ENCODE assay signal across 8 cellular contexts in the genomic region with DNA sequence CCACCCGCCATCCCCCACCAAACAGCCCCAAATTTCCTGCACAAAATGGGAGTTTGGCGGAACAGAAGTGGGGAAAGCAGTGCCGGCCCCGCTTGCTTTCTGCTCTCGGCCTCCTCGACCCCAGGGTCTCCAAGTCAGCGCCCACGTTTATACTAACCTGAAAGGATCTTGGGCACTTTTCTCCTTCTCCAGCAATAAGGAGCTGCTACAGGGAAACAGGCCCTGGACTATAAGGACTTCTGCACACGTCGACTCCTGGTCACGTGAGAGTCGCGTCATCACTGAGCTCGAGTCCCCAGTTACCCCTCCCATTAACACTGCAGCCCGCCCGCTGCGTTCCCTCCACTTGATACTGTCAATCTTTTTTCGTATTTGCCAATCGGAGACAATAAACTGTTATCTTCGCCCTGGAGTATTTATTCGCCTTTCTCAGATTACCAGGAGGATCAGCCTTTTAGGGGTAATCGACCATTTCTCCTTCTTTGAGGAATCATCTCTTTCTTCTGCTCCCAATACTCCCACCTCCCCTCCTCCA. TPM values are rescaled to one million over a fixed set of nuclear protein-coding genes. Genes with fewer than 3 reads are reported as not detected.
DNase-seq lines count a peak whose midpoint lies in the region; ATAC-seq, FAIRE-seq and TF ChIP-seq lines count a peak whose summit lies in the region.

A gene with protein sequence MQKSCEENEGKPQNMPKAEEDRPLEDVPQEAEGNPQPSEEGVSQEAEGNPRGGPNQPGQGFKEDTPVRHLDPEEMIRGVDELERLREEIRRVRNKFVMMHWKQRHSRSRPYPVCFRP (minus strand): TSS at position 235 of the 535 bp plus-strand sequence. CDS start 1,176 bp downstream, outside the sequence.

- POLR2A ChIA-PET in A549 (lab: Yijun Ruan, JAX): no interaction called here

- TF ChIP-seq CTCF in A549 (IDR thresholded peaks at IDR 0.05) (no peak), choroid plexus epithelial cell (conservative IDR thresholded peaks at IDR 0.05; ENCODE audit: low read depth, low read length) (no peak)

- peak within 1 kb of the TSS; percentile 78 for H3K4me3 ChIP-seq in A549
- peak within 1 kb of the TSS; percentile 72 for H3K4me3 ChIP-seq in choroid plexus epithelial cell (ENCODE audit: low read depth, low read length)

- 1% methylated on average over 17 of the region's 22 CpGs for WGBS in A549 (ENCODE audit: missing lambda C conversion rate)

- peak within 1 kb of the TSS; percentile 75 to 89 for H3K27ac ChIP-seq in A549

- no peaks in the 10 kb centered on the region for H3K4me1 ChIP-seq in A549

- CTCF ChIA-PET in A549 (lab: Yijun Ruan, JAX): interaction anchor here (0.6 kb wide), 1 partner anchor 25 kb away, joined by 3 read pairs; no protein-coding TSS in a partner anchor

- no peak for TF ChIP-seq EP300 in A549 (IDR thresholded peaks at IDR 0.05)

- H3K4me2 ChIP-seq in A549: peak within 1 kb of the TSS; percentile 85

- FAIRE-seq in A549 (lab: Jason Lieb, UNC): no peak

- ATAC-seq in A549 (peak; percentile 92 to 95), GM18870 (IDR thresholded peaks at IDR 0.05; ENCODE audit: unreplicated experiment) (peak; percentile 84), HG03135 (IDR thresholded peaks at IDR 0.05; ENCODE audit: unreplicated experiment) (peak; percentile 93)

- DNase-seq in A549 (ENCODE audit: low read depth in 1 of 2, low spot score in 1 of 2) (peak; percentile 58 to 72), NCI-H2227 treated with DMSO at 0.1 percent for 48 hours (lab: John Stamatoyannopoulos, UW) (peak; percentile 90), choroid plexus epithelial cell (ENCODE audit: low read depth) (peak; percentile 84), kidney glomerular epithelial cell (lab: John Stamatoyannopoulos, UW) (peak; percentile 16)
- peak; percentile 35 for DNase-seq in activated CD4-positive, alpha-beta T cell treated with anti-CD3 and anti-CD28 coated beads for 1 hour
- peak; percentile 33 to 42 for DNase-seq in stimulated activated CD4-positive, alpha-beta T cell treated with anti-CD3 and anti-CD28 coated beads, Interleukin-15, amount 100 ng/mL, for 48 hours (ENCODE audit: low read depth in 2 of 2)

- no peak for TF ChIP-seq RAD21 in A549 (conservative IDR thresholded peaks at IDR 0.05 in 1 of 2, IDR thresholded peaks at IDR 0.05 in 1 of 2)

- peak; percentile 31; the same call in 1 of the 2 replicates for TF ChIP-seq POLR2A in A549 (IDR thresholded peaks at IDR 0.05; ENCODE audit: low read length)

- H3K9me3 ChIP-seq in A549: no peaks in the 10 kb centered on the region

TF ChIP-seq in A549, 52 proteins besides CTCF, POLR2A, EP300 and RAD21:
- no peak for TF ChIP-seq RFX5 (IDR thresholded peaks at IDR 0.05)
- TF ChIP-seq KDM5A (IDR thresholded peaks at IDR 0.05): peak; percentile 22; the same call in 1 of the 2 replicates
- TF ChIP-seq JUNB (IDR thresholded peaks at IDR 0.05): no peak
- no peak for TF ChIP-seq MYC (IDR thresholded peaks at IDR 0.05; ENCODE audit: borderline replicate concordance, low read length)
- no peak for TF ChIP-seq ZC3H11A (IDR thresholded peaks at IDR 0.05)
- TF ChIP-seq, protein P1, sequence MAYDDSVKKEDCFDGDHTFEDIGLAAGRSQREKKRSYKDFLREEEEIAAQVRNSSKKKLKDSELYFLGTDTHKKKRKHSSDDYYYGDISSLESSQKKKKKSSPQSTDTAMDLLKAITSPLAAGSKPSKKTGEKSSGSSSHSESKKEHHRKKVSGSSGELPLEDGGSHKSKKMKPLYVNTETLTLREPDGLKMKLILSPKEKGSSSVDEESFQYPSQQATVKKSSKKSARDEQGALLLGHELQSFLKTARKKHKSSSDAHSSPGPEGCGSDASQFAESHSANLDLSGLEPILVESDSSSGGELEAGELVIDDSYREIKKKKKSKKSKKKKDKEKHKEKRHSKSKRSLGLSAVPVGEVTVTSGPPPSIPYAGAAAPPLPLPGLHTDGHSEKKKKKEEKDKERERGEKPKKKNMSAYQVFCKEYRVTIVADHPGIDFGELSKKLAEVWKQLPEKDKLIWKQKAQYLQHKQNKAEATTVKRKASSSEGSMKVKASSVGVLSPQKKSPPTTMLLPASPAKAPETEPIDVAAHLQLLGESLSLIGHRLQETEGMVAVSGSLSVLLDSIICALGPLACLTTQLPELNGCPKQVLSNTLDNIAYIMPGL (CRISPR knock-in tag; IDR thresholded peaks at IDR 0.05; ENCODE audit: borderline replicate concordance): no peak
- TF ChIP-seq HEYL (CRISPR knock-in tag; IDR thresholded peaks at IDR 0.05): no peak
- no peak for TF ChIP-seq NFE2L2 (conservative IDR thresholded peaks at IDR 0.05; ENCODE audit: low read length)
- TF ChIP-seq BHLHE40 (IDR thresholded peaks at IDR 0.05; ENCODE audit: low read depth, low read length): no peak
- TF ChIP-seq, protein P2, sequence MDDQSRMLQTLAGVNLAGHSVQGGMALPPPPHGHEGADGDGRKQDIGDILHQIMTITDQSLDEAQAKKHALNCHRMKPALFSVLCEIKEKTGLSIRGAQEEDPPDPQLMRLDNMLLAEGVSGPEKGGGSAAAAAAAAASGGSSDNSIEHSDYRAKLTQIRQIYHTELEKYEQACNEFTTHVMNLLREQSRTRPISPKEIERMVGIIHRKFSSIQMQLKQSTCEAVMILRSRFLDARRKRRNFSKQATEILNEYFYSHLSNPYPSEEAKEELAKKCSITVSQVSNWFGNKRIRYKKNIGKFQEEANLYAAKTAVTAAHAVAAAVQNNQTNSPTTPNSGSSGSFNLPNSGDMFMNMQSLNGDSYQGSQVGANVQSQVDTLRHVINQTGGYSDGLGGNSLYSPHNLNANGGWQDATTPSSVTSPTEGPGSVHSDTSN (IDR thresholded peaks at IDR 0.05): no peak
- no peak for TF ChIP-seq EHF (CRISPR knock-in tag; IDR thresholded peaks at IDR 0.05)
- TF ChIP-seq PHF8 (IDR thresholded peaks at IDR 0.05; ENCODE audit: borderline replicate concordance, low read depth): 0 out of 2 replicates have a peak, but pooled peaks have one; percentile 8
- TF ChIP-seq MAX (IDR thresholded peaks at IDR 0.05): peak; percentile 26; the same call in 1 of the 2 replicates
- no peak for TF ChIP-seq MAFK (IDR thresholded peaks at IDR 0.05; ENCODE audit: partially characterized antibody)
- no peak for TF ChIP-seq HOXB13 (CRISPR knock-in tag; IDR thresholded peaks at IDR 0.05; ENCODE audit: low read depth)
- TF ChIP-seq USF2 (IDR thresholded peaks at IDR 0.05): peak; percentile 72
- no peak for TF ChIP-seq RNF2 (IDR thresholded peaks at IDR 0.05; ENCODE audit: borderline replicate concordance, low read depth)
- TF ChIP-seq ATOH8 (CRISPR knock-in tag; IDR thresholded peaks at IDR 0.05; ENCODE audit: low read depth): no peak
- no peak for TF ChIP-seq TFCP2L1 (CRISPR knock-in tag; IDR thresholded peaks at IDR 0.05)
- no peak for TF ChIP-seq FOSB (CRISPR knock-in tag; IDR thresholded peaks at IDR 0.05)

RNA-seq across cellular contexts. Expression of the gene that starts here (rescaled TPM):
- 41.0 and 59.4 TPM in 2 replicates for polyA plus RNA-seq in A549 (2011; rRNA removed)
- 9.4 and 9.9 TPM in 2 replicates for polyA plus RNA-seq in A549 (2012; cell fraction: cytosol; rRNA removed)
- polyA plus RNA-seq in A549 (2012; cell fraction: nucleus; rRNA removed): 2.0 and 4.4 TPM in 2 replicates
- polyA plus RNA-seq in A549 (2017; fragmentation: RNase III; extraction: RNeasy Plus Mini Kit Qiagen cat#74134 plus additional on column Dnase treatment): 37.1 to 47.9 TPM (median 45.5 TPM) in 3 replicates
- polyA minus RNA-seq in A549 (2011; rRNA and poly(A)+ RNA removed): 3.7 and 4.3 TPM in 2 replicates

Comparison
In these comparisons a context has a peak if more than half of its experiments do, and no peak if none do; other contexts are left out.
1. Peak in every context shown above with its lines: DNase-seq, ATAC-seq, H3K4me3 ChIP-seq and H3K27ac ChIP-seq.
2. DNase-seq: peak in every context shown above with its lines; median percentile 90 in NCI-H2227 treated with DMSO at 0.1 percent for 48 hours; 84 in choroid plexus epithelial cell; 65 in A549; 38 in stimulated activated CD4-positive, alpha-beta T cell treated with anti-CD3 and anti-CD28 coated beads, Interleukin-15, amount 100 ng/mL, for 48 hours; 35 in activated CD4-positive, alpha-beta T cell treated with anti-CD3 and anti-CD28 coated beads for 1 hour; 16 in kidney glomerular epithelial cell.